Comparison of ENCODE assay signal across 7 cellular contexts in genomic region chr15:68578175-68578959, GRCh38. TPM values are rescaled to one million over a fixed set of nuclear protein-coding genes. Genes with fewer than 3 reads are reported as not detected.
DNase-seq lines count a peak whose midpoint lies in the region; ATAC-seq and TF ChIP-seq lines count a peak whose summit lies in the region.

No MANE protein-coding gene starts in this region.

- H3K4me3 ChIP-seq in esophagus squamous epithelium: peak overlapping the region; percentile 40 to 80 (median 50)

- DNase-seq in G401 (ENCODE audit: low spot score): peak; percentile 79
- DNase-seq in NCI-H146 (lab: John Stamatoyannopoulos, UW): peak; percentile 60
- peak; percentile 67 for DNase-seq in activated CD8-positive, alpha-beta memory T cell treated with anti-CD3 and anti-CD28 coated beads, Interleukin-2, amount 50 U/mL, for 48 hours
- no peak for DNase-seq in esophagus squamous epithelium (lab: John Stamatoyannopoulos, UW)
- peak; percentile 67 for DNase-seq in middle frontal gyrus (ENCODE audit: extremely low spot score, low spot score)

- peaks cover 0 to 79% (median 3%) of the 10 kb centered on the region in 4 donors for H3K27me3 ChIP-seq in esophagus squamous epithelium

- peaks cover 16 to 26% (median 18%) of the 10 kb centered on the region in 3 donors for H3K4me1 ChIP-seq in esophagus squamous epithelium

- H3K36me3 ChIP-seq in esophagus squamous epithelium: no peaks in the 10 kb centered on the region

- H3K9me3 ChIP-seq in esophagus squamous epithelium: no peaks in the 10 kb centered on the region

- TF ChIP-seq CTCF in esophagus squamous epithelium (IDR thresholded peaks at IDR 0.05): peak in 5 of 6 experiments; percentile 29 to 42 (median 33)

- TF ChIP-seq POLR2A in esophagus squamous epithelium (IDR thresholded peaks at IDR 0.05): no peak

- intact Hi-C loops in esophagus squamous epithelium (cut with DNase I): no loop called here

- 0 to 20% methylated on average over 2 to 32 of the region's 78 CpGs for WGBS in esophagus squamous epithelium, 2 donors

- H3K27ac ChIP-seq in esophagus squamous epithelium: peak overlapping the region; percentile 41 to 83 (median 60)
- peak overlapping the region; percentile 76 for H3K27ac ChIP-seq in temporal lobe (ENCODE audit: low read depth, low read length)

- ATAC-seq in GM19455 (IDR thresholded peaks at IDR 0.05; ENCODE audit: unreplicated experiment): no peak

- in situ Hi-C loops in G401 (cut with HindIII; ENCODE audit: low sequenced_read_pairs): no loop called here

RNA-seq across cellular contexts. Expression of gene CORO2B, which starts 0.4 kb away (rescaled TPM):
- 1.0 TPM in 1 of 2 replicates, not detected in the other for total RNA-seq in G401 (2014; rRNA removed; shearing (Covaris generic))
- total RNA-seq in esophagus squamous epithelium: 1 to 10 TPM in 1 of 4 donors, under 1 TPM in 2, not detected in 1; 0.19 to 2.3 (median 0.22) TPM
- total RNA-seq in temporal lobe: 28.0 TPM
